Comparison of ENCODE assay signal across 8 cellular contexts in the genomic region with DNA sequence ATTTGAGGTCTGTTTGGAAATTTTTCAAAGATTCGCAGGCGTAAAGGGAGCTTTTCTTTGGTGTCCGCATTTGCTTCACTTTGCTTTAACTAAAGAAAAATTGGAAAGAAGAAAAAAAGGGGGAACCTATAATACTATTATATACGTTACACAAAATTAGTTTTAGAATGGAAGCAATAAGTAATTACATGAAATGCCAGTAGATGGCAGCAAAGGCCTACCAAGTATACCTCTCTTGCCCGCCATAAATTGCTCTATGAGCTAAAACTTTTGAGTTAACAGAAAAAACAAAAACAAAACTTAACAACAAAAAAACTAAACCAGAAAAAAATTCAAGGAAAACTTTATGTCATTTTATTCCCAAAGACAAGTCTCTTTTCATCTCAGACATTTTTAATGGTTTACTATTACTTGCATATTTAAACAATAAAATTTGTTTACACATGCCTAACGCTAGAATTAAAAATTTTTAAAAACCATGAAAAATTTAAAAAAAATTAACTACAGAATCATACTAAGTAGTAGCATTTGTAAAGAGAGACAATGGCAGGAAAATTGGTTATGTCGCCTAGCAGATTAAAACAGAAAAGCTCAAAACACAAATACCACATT.
DNase-seq lines count a peak whose midpoint lies in the region; ATAC-seq and TF ChIP-seq lines count a peak whose summit lies in the region.

No MANE protein-coding gene starts in this region.

- no peak overlapping the region for H3K4me2 ChIP-seq in SU-DHL-6 (ENCODE audit: low read depth, low read length, poor library complexity, severe bottlenecking)

- H3K36me3 ChIP-seq in H7 (replicated peaks; ENCODE audit: control insufficient read depth, insufficient read depth, low read length) (no peaks in the 10 kb centered on the region), SU-DHL-6 (ENCODE audit: low read length) (no peaks in the 10 kb centered on the region)

- no peak for ATAC-seq in stimulated activated naive CD8-positive, alpha-beta T cell treated with anti-CD3 and anti-CD28 coated beads, Interleukin-15, amount 100 ng/mL, for 72 hours
- ATAC-seq in stimulated activated naive CD8-positive, alpha-beta T cell treated with anti-CD3 and anti-CD28 coated beads, Interleukin-15, Interleukin-2, amounts not matched to agents 100 U/mL and 50 U/mL, for 24 hours, result no peak
- ATAC-seq in GM19467 (IDR thresholded peaks at IDR 0.05; ENCODE audit: unreplicated experiment), result no peak

- H3K9me2 ChIP-seq in SU-DHL-6 (replicated peaks; ENCODE audit: insufficient read depth, low read length), result no peaks in the 10 kb centered on the region

- H3K9me3 Mint-ChIP-seq in stimulated activated naive CD8-positive, alpha-beta T cell treated with anti-CD3 and anti-CD28 coated beads, Interleukin-15, amount 100 ng/mL, for 72 hours, result no peaks in the 10 kb centered on the region

- H3K9me3 ChIP-seq in SU-DHL-6 (ENCODE audit: insufficient read depth, low read length), result no peaks in the 10 kb centered on the region

- H3K27ac ChIP-seq in SU-DHL-6 (ENCODE audit: low read depth, low read length), result no peak overlapping the region

- no peaks in the 10 kb centered on the region for H4K20me1 ChIP-seq in SU-DHL-6 (ENCODE audit: low read depth, low read length)

- H3K4me3 ChIP-seq in H7 (ENCODE audit: insufficient read depth, low read depth, low read length) (no peak overlapping the region), SU-DHL-6 (ENCODE audit: insufficient read depth, low read length, poor library complexity, severe bottlenecking) (no peak overlapping the region)

- H3K27ac Mint-ChIP-seq in stimulated activated naive CD8-positive, alpha-beta T cell treated with anti-CD3 and anti-CD28 coated beads, Interleukin-15, amount 100 ng/mL, for 72 hours, result no peak overlapping the region

- no peaks in the 10 kb centered on the region for H3K27me3 ChIP-seq in H7 (ENCODE audit: control insufficient read depth, insufficient read depth, low read length)
- no peaks in the 10 kb centered on the region for H3K27me3 ChIP-seq in SU-DHL-6 (ENCODE audit: low read length)

- peak; percentile 22 for TF ChIP-seq CTCF in SU-DHL-6 (IDR thresholded peaks at IDR 0.05; ENCODE audit: insufficient read depth, low read length, poor library complexity, severe bottlenecking)

- no peak overlapping the region for H3K4me3 Mint-ChIP-seq in stimulated activated naive CD8-positive, alpha-beta T cell treated with anti-CD3 and anti-CD28 coated beads, Interleukin-15, amount 100 ng/mL, for 72 hours

- H3K27me3 Mint-ChIP-seq in stimulated activated naive CD8-positive, alpha-beta T cell treated with anti-CD3 and anti-CD28 coated beads, Interleukin-15, amount 100 ng/mL, for 72 hours, result peaks cover 53% of the 10 kb centered on the region

- H3F3A ChIP-seq in SU-DHL-6 (ENCODE audit: insufficient read depth), result no peaks in the 10 kb centered on the region

- H3K79me2 ChIP-seq in SU-DHL-6 (ENCODE audit: insufficient read depth, low read length), result no peaks in the 10 kb centered on the region

- peak; percentile 8 to 17 for DNase-seq in stimulated activated naive CD8-positive, alpha-beta T cell treated with anti-CD3 and anti-CD28 coated beads, Interleukin-15, amount 100 ng/mL, for 72 hours
- DNase-seq in stimulated activated naive CD8-positive, alpha-beta T cell treated with anti-CD3 and anti-CD28 coated beads, Interleukin-15, Interleukin-2, amounts not matched to agents 100 U/mL and 50 U/mL, for 24 hours, result no peak
- DNase-seq in H7 (peak; percentile 29), MV-4-11 (lab: John Stamatoyannopoulos, UW) (peak; percentile 40), fibroblast of the conjunctiva (ENCODE audit: low read depth) (peak; percentile 57), renal cortical epithelial cell (ENCODE audit: low read depth) (peak; percentile 54)

- H3K9ac ChIP-seq in SU-DHL-6 (ENCODE audit: low read length), result no peak overlapping the region

- H3K4me1 Mint-ChIP-seq in stimulated activated naive CD8-positive, alpha-beta T cell treated with anti-CD3 and anti-CD28 coated beads, Interleukin-15, amount 100 ng/mL, for 72 hours, result no peaks in the 10 kb centered on the region

- H2AFZ ChIP-seq in SU-DHL-6 (ENCODE audit: low read depth, low read length, severe bottlenecking), result no peak overlapping the region
